Comparison of ENCODE assay signal across 18 cellular contexts in the genomic region with DNA sequence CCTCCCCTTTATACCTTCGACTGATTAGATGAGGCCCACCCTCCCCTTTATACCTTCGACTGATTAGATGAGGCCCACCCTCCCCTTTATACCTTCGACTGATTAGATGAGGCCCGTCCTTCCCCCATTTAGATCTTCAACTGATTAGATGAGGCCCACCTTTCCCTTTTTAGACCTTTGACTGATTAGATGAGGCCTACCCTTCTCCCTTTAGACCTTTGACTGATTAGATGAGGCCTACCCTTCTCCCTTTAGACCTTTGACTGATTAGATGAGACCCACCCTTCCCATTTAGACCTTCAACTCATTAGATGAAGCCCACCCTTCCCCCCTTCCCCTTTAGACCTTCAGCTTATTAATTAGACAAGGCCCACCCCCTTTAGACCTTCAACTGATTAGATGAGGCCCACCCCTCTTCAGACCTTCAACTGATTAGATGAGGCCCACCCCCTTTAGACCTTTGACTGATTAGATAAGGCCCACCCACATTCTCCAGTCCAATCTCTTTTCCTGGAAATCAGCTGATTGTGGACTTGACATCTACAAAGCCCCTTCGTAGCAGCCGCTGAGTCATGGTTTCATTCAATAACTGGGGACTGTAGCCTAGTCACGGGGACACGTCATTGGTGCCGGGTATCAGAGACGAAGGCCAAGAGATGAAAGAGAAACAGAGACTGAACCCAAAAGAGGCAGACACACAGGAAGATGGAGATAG. TPM values are rescaled to one million over a fixed set of nuclear protein-coding genes. Genes with fewer than 3 reads are reported as not detected.
"Had no signal": no experiment of that assay in that cellular context is flagged by ENCODE, and none has a peak within 500 bp of the region (broad histone marks: within the 10 kb centered on the region; RNA-seq: fewer than 3 reads in every experiment).

No MANE protein-coding gene starts in this region.

- H3K27ac Mint-ChIP-seq: activated naive CD8-positive, alpha-beta T cell; activated T-cell treated with anti-CD3 and anti-CD28 coated beads, Interleukin-2, amount 50 U/mL, for 24 hours; brain; mesothelial cell of epicardium; T-helper 17 cell had no signal

- H3K27me3 ChIP-seq: foreskin keratinocyte, SJCRH30, transverse colon had no signal

- DNase-seq: activated CD4-positive, alpha-beta T cell treated with anti-CD3 and anti-CD28 coated beads, Interleukin-2, amount 50 U/mL, for 48 hours; activated effector memory CD4-positive, alpha-beta T cell treated with Interleukin-2 at 50 U/mL for 16 hours; activated T-cell treated with anti-CD3 and anti-CD28 coated beads, Interleukin-2, amount 50 U/mL, for 24 hours; central memory CD4-positive, alpha-beta T cell; cortex of kidney; effector CD8-positive, alpha-beta T cell; foreskin keratinocyte; kidney glomerular epithelial cell; SJCRH30; stimulated activated CD4-positive, alpha-beta T cell treated with anti-CD3 and anti-CD28 coated beads, Interleukin-4, amount 100 ng/mL, for 1 hour; stimulated activated naive CD8-positive, alpha-beta T cell treated with anti-CD3 and anti-CD28 coated beads, Interleukin-15, Interleukin-2, amounts not matched to agents 100 U/mL and 50 U/mL, for 24 hours; T-helper 17 cell; transverse colon had no signal

- H3K27me3 Mint-ChIP-seq: activated naive CD8-positive, alpha-beta T cell; activated T-cell treated with anti-CD3 and anti-CD28 coated beads, Interleukin-2, amount 50 U/mL, for 24 hours; brain; T-helper 17 cell had no signal

- H3K27ac ChIP-seq: foreskin keratinocyte, SJCRH30, transverse colon had no signal

- H3K36me3 ChIP-seq: SJCRH30, transverse colon had no signal

- H3K4me1 ChIP-seq: foreskin keratinocyte, SJCRH30, transverse colon had no signal

- H3K4me1 Mint-ChIP-seq: brain, mesothelial cell of epicardium, T-helper 17 cell had no signal

- H3K4me3 Mint-ChIP-seq: activated naive CD8-positive, alpha-beta T cell; activated T-cell treated with anti-CD3 and anti-CD28 coated beads, Interleukin-2, amount 50 U/mL, for 24 hours; brain; mesothelial cell of epicardium had no signal

- H3K36me3 Mint-ChIP-seq: activated naive CD8-positive, alpha-beta T cell had no signal

- H3K4me3 ChIP-seq: SJCRH30, transverse colon had no signal

- ATAC-seq: foreskin keratinocyte; stimulated activated naive CD8-positive, alpha-beta T cell treated with anti-CD3 and anti-CD28 coated beads, Interleukin-15, Interleukin-2, amounts not matched to agents 100 U/mL and 50 U/mL, for 24 hours; T-helper 17 cell had no signal

- H3K9me3 ChIP-seq: SJCRH30, transverse colon had no signal

- H3K9me3 Mint-ChIP-seq: activated T-cell treated with anti-CD3 and anti-CD28 coated beads, Interleukin-2, amount 50 U/mL, for 24 hours; mesothelial cell of epicardium had no signal

RNA-seq across cellular contexts. Expression of a gene that starts 28.8 kb away (rescaled TPM):
- total RNA-seq: foreskin keratinocyte, SJCRH30 had no signal
- polyA plus RNA-seq: foreskin keratinocyte, neural cell had no signal

RNA-seq across cellular contexts. Expression of a gene that starts 39.2 kb away (rescaled TPM):
- total RNA-seq: foreskin keratinocyte, osteocyte had no signal
- polyA plus RNA-seq: foreskin keratinocyte had no signal
